Comparison of ENCODE assay signal across 8 cellular contexts in the genomic region with DNA sequence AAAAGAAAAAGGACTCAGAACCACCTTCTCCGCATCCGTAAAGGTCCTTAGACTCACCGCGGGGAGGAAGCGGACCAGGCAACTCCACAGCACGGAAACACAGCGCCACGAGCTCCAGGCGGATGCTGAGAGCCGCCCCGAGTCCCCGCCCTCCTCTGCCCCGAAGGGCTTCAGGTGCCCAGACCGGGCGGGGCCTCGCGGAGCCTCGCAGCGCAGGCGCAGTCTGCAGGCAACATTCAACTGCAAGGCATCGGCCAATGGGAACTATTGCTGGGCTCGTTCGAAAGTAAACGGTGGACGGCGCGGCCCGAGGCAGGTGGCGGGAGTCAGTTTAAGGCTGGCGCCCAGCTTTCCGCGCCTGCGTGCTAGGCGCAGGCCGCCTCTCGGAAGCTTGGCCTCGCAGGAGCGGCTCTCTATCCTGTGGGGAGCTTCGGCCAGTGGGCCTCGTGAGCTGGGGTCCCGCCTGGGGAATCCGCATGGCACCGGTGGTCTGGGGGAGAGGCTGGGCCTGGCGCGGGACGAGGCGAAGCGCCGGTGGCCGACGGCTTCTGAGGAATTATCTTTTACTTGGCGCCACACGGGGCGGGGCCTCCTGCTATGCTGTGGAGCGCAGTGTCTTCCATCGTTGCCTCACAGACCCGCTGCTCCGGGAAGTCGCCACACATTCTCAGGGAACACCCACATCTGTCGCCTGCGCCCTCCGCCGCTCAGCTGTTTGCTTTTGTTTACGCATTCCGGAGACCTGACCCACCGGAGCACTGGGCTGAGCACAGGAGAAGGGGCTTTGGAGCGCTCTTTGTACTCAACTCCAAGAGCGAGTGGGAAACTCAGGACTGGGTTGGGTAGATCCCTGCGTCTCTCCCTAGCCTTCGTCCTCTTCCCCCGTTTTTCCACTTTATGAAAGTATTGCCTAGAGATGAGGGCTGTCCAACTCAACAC. TPM values are rescaled to one million over a fixed set of nuclear protein-coding genes. Genes with fewer than 3 reads are reported as not detected.
DNase-seq lines count a peak whose midpoint lies in the region; ATAC-seq, FAIRE-seq and TF ChIP-seq lines count a peak whose summit lies in the region.

A gene with protein sequence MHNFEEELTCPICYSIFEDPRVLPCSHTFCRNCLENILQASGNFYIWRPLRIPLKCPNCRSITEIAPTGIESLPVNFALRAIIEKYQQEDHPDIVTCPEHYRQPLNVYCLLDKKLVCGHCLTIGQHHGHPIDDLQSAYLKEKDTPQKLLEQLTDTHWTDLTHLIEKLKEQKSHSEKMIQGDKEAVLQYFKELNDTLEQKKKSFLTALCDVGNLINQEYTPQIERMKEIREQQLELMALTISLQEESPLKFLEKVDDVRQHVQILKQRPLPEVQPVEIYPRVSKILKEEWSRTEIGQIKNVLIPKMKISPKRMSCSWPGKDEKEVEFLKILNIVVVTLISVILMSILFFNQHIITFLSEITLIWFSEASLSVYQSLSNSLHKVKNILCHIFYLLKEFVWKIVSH (minus strand): TSS at position 127 of the 939 bp plus-strand sequence. CDS start 10,603 bp downstream, outside the sequence.

- H3K4me1 Mint-ChIP-seq in CD4-positive, alpha-beta memory T cell = peaks cover 18 to 48% (median 33%) of the 10 kb centered on the region in 4 donors

- POLR2A ChIA-PET in CD4-positive, alpha-beta memory T cell (lab: Charles Lee; ENCODE audit: partially characterized antibody) = interaction anchor here (0.7 to 3.5 kb wide), 22 partner anchors 9 to 1648 kb away, joined by 3 to 35 read pairs (median 5); a partner anchor contains a TSS

- H3K36me3 ChIP-seq in CD4-positive, alpha-beta memory T cell (ENCODE audit: insufficient read depth, low read length) = no peaks in the 10 kb centered on the region
- H3K36me3 ChIP-seq in adipocyte (ENCODE audit: control insufficient read depth, insufficient read depth, low read length, severe bottlenecking) = no peaks in the 10 kb centered on the region
- no peaks in the 10 kb centered on the region for H3K36me3 ChIP-seq in heart left ventricle
- no peaks in the 10 kb centered on the region for H3K36me3 ChIP-seq in transverse colon

- CTCF ChIA-PET in CD4-positive, alpha-beta memory T cell (lab: Charles Lee; ENCODE audit: partially characterized antibody) = interaction anchor here (0.6 to 2.6 kb wide), 16 partner anchors 9 to 461 kb away, joined by 3 to 23 read pairs (median 4); a partner anchor contains a TSS

- H3K27ac Mint-ChIP-seq in CD4-positive, alpha-beta memory T cell = peak within 1 kb of the TSS; percentile 92 to 99 (median 97)

- in situ Hi-C loops in transverse colon (cut with MboI; ENCODE audit: low pct_ligation_motif_present in 1 of 4, low pct_unique_long_range_greater_than_20kb in 1 of 4, low sequenced_read_pairs in 3 of 4) = no loop called here

- peaks cover 35% of the 10 kb centered on the region for H3K4me1 ChIP-seq in CD4-positive, alpha-beta memory T cell (ENCODE audit: insufficient read depth, low read length)
- peaks cover 34% of the 10 kb centered on the region for H3K4me1 ChIP-seq in adipocyte (ENCODE audit: control insufficient read depth, insufficient read depth, low read length)
- peaks cover 0 to 19% (median 8%) of the 10 kb centered on the region in 12 donors for H3K4me1 ChIP-seq in heart left ventricle
- H3K4me1 ChIP-seq in transverse colon = peaks cover 0 to 25% (median 11%) of the 10 kb centered on the region in 4 donors

- peak; percentile 93 to 98 (median 97) for DNase-seq in CD4-positive, alpha-beta memory T cell
- DNase-seq in HTR-8/SVneo (ENCODE audit: insufficient read length, low spot score) = peak; percentile 99
- DNase-seq in SKM-1 treated with dmso at 0.1 percent for 144 hours (lab: John Stamatoyannopoulos, UW; ENCODE audit: unreplicated experiment) = peak; percentile 83
- peak; percentile 95 for DNase-seq in adipocyte (ENCODE audit: low read depth)
- DNase-seq in heart left ventricle = peak; percentile 71 to 93 (median 81)
- DNase-seq in pons (ENCODE audit: low spot score) = peak; percentile 79
- peak; percentile 96 for DNase-seq in transverse colon

- peaks cover 7 to 16% of the 10 kb centered on the region in 2 donors for H3K36me3 Mint-ChIP-seq in CD4-positive, alpha-beta memory T cell

- peak within 1 kb of the TSS; percentile 82 to 91 for H3K4me3 ChIP-seq in CD4-positive, alpha-beta memory T cell (ENCODE audit: low read length in 2 of 2)
- H3K4me3 ChIP-seq in adipocyte (ENCODE audit: low read length) (peak within 1 kb of the TSS; percentile 93), heart left ventricle (peak within 1 kb of the TSS; percentile 10 to 66 (median 50)), transverse colon (peak within 1 kb of the TSS; percentile 40 to 60 (median 50))

- no peaks in the 10 kb centered on the region for H3K9me3 Mint-ChIP-seq in CD4-positive, alpha-beta memory T cell

- no peak for TF ChIP-seq POLR2A in heart left ventricle (IDR thresholded peaks at IDR 0.05)
- TF ChIP-seq POLR2A in transverse colon (IDR thresholded peaks at IDR 0.05) = peak; percentile 78

- no peaks in the 10 kb centered on the region for H3K27me3 Mint-ChIP-seq in CD4-positive, alpha-beta memory T cell

- 8 to 15% (median 12%) methylated on average over 35 to 71 of the region's 71 CpGs for WGBS in heart left ventricle, 4 donors
- WGBS in transverse colon (ENCODE audit: low coverage in 1 of 2), 2 donors = 33% methylated on average over 68 of the region's 71 CpGs; no CpG with 5 or more reads in 1 of the 2 donors

- peak; percentile 91 for ATAC-seq in GM21367 (IDR thresholded peaks at IDR 0.05; ENCODE audit: unreplicated experiment)
- peak; percentile 57 to 93 (median 89) for ATAC-seq in heart left ventricle

- peak within 1 kb of the TSS; percentile 81 for H3K9ac ChIP-seq in adipocyte (ENCODE audit: low read length)

- TF ChIP-seq EP300 in transverse colon (IDR thresholded peaks at IDR 0.05; ENCODE audit: low read depth) = no peak

- peak; percentile 94 for FAIRE-seq in HTR-8/SVneo (lab: Jason Lieb, UNC)

- TF ChIP-seq CTCF in heart left ventricle (IDR thresholded peaks at IDR 0.05) (no peak), transverse colon (IDR thresholded peaks at IDR 0.05) (no peak)

- H3K9me3 ChIP-seq in CD4-positive, alpha-beta memory T cell (ENCODE audit: control insufficient read depth in 1 of 2, low read length in 2 of 2) = no peaks in the 10 kb centered on the region
- no peaks in the 10 kb centered on the region for H3K9me3 ChIP-seq in adipocyte (ENCODE audit: control insufficient read depth, low read length)
- peaks cover 0 to 7% (median 0%) of the 10 kb centered on the region in 12 donors for H3K9me3 ChIP-seq in heart left ventricle
- H3K9me3 ChIP-seq in transverse colon = no peaks in the 10 kb centered on the region

- peak within 1 kb of the TSS; percentile 81 for H3K27ac ChIP-seq in CD4-positive, alpha-beta memory T cell (ENCODE audit: low read depth, low read length)
- H3K27ac ChIP-seq in heart left ventricle (peak within 1 kb of the TSS in 2 of 12 donors; percentile 68 to 76), transverse colon (peak within 1 kb of the TSS; percentile 79 to 89 (median 84))

- no peaks in the 10 kb centered on the region for H3K27me3 ChIP-seq in CD4-positive, alpha-beta memory T cell (ENCODE audit: insufficient read depth, low read length)
- no peaks in the 10 kb centered on the region for H3K27me3 ChIP-seq in adipocyte (replicated peaks; ENCODE audit: control insufficient read depth, insufficient read depth, low read length)
- H3K27me3 ChIP-seq in heart left ventricle = peaks cover 0 to 24% (median 8%) of the 10 kb centered on the region in 9 donors
- no peaks in the 10 kb centered on the region for H3K27me3 ChIP-seq in transverse colon

- peak within 1 kb of the TSS; percentile 93 to 100 (median 98) for H3K4me3 Mint-ChIP-seq in CD4-positive, alpha-beta memory T cell

- intact Hi-C loops in CD4-positive, alpha-beta memory T cell (cut with micrococcal nuclease) = loop anchor here (1.0 to 2.0 kb wide), 4 partner anchors 51 to 771 kb away; a partner anchor contains a TSS
- intact Hi-C loops in heart left ventricle (cut with DNase I) (no loop called here), transverse colon (cut with DNase I; ENCODE audit: low total_unique reads) (no loop called here)

RNA-seq across cellular contexts. Expression of the gene that starts here (rescaled TPM):
- total RNA-seq in CD4-positive, alpha-beta memory T cell = 10 to 100 TPM; 26.3 to 28.3 TPM
- polyA plus RNA-seq in CD4-positive, alpha-beta memory T cell = 10 to 100 TPM; 21.6 to 31.5 TPM
- total RNA-seq in heart left ventricle = 1 to 10 TPM in 2 of 9 donors, under 1 TPM in 7; 0.16 to 3.1 (median 0.60) TPM
- under 1 TPM; 0.27 to 0.32 TPM for polyA plus RNA-seq in heart left ventricle
- 10 to 100 TPM in 1 of 4 donors, 1 to 10 TPM in 2, not detected in 1; 1.9 to 10.9 (median 8.4) TPM for total RNA-seq in transverse colon

Comparison
In these comparisons a context has a peak if more than half of its experiments do, and no peak if none do; other contexts are left out.
1. RNA of the gene that starts here (polyA plus RNA-seq): 21.6 to 31.5 TPM in CD4-positive, alpha-beta memory T cell; 0.27 to 0.32 TPM in heart left ventricle; every median in the first group is over 10 times any median in the second.
2. Peak in every context shown above with its lines, with median percentiles within 50 percentile points of each other: DNase-seq and H3K4me3 ChIP-seq.